ENCODE assay signal across 7 cellular contexts in genomic region chr3:114745322-114746240, GRCh38.
DNase-seq lines count a peak whose midpoint lies in the region; ATAC-seq and TF ChIP-seq lines count a peak whose summit lies in the region.

No MANE protein-coding gene starts in this region.

- H3K4me3 ChIP-seq in body of pancreas (no peak overlapping the region), thoracic aorta (peak overlapping the region; percentile 67)

- ATAC-seq in body of pancreas (peak; percentile 91), left lobe of liver (peak; percentile 89), thoracic aorta (ENCODE audit: insufficient number of reproducible peaks, low FRiP score, low read depth) (no peak), GM21367 (IDR thresholded peaks at IDR 0.05; ENCODE audit: unreplicated experiment) (no peak)

- peaks cover 30% of the 10 kb centered on the region for H3K4me1 ChIP-seq in body of pancreas
- peaks cover 9 to 35% of the 10 kb centered on the region in 2 donors for H3K4me1 ChIP-seq in thoracic aorta (ENCODE audit: control insufficient read depth in 1 of 2, low read depth in 2 of 2)

- WGBS in body of pancreas, 2 donors = 50 to 51% methylated on average over 5 of the region's 5 CpGs

- H3K36me3 ChIP-seq in body of pancreas (replicated peaks in 1 of 2; ENCODE audit: insufficient read depth in 1 of 2, low read depth in 2 of 2) (peaks cover 0 to 2% of the 10 kb centered on the region in 2 donors), thoracic aorta (no peaks in the 10 kb centered on the region)

- no peak for TF ChIP-seq CTCF in body of pancreas (IDR thresholded peaks at IDR 0.05)
- no peak for TF ChIP-seq CTCF in thoracic aorta (IDR thresholded peaks at IDR 0.05)

- no peaks in the 10 kb centered on the region for H3K27me3 ChIP-seq in body of pancreas
- H3K27me3 ChIP-seq in thoracic aorta (replicated peaks; ENCODE audit: insufficient read depth) = no peaks in the 10 kb centered on the region

- peak overlapping the region; percentile 56 to 75 (median 68) for H3K27ac ChIP-seq in body of pancreas
- peak overlapping the region; percentile 49 to 73 for H3K27ac ChIP-seq in thoracic aorta

- peak in 2 of 3 donors; percentile 55 to 57 for TF ChIP-seq POLR2A in body of pancreas (IDR thresholded peaks at IDR 0.05)

- DNase-seq in HPDE6-E6E7 (ENCODE audit: extremely low spot score) (peak; percentile 57), body of pancreas (peak in 3 of 4 donors; percentile 14 to 39 (median 26)), left lobe of liver (ENCODE audit: low spot score) (peak; percentile 52), thoracic aorta (ENCODE audit: low spot score) (no peak)
- no peak for DNase-seq in stimulated activated CD4-positive, alpha-beta T cell treated with anti-CD3 and anti-CD28 coated beads, Interleukin-2, amount 100 ng/mL, for 48 hours
- DNase-seq in stimulated activated naive CD4-positive, alpha-beta T cell (lab: John Stamatoyannopoulos, UW) = no peak

- intact Hi-C loops in body of pancreas (cut with DNase I) = no loop called here

- H3K9me3 ChIP-seq in body of pancreas (no peaks in the 10 kb centered on the region), thoracic aorta (no peaks in the 10 kb centered on the region)

Comparison
In these comparisons a context has a peak if more than half of its experiments do, and no peak if none do; other contexts are left out.
1. DNase-seq: peak in HPDE6-E6E7 (single experiment), body of pancreas (3 of 4) and left lobe of liver (single experiment); none in thoracic aorta (single experiment), stimulated activated CD4-positive, alpha-beta T cell treated with anti-CD3 and anti-CD28 coated beads, Interleukin-2, amount 100 ng/mL, for 48 hours (0 of 2) and stimulated activated naive CD4-positive, alpha-beta T cell (0 of 6).
2. ATAC-seq: peak in body of pancreas (single experiment) and left lobe of liver (single experiment); none in thoracic aorta (single experiment) and GM21367 (single experiment).